ENCODE assay signal across 21 cellular contexts in genomic region chr3:130991126-130991525, GRCh38. TPM values are rescaled to one million over a fixed set of nuclear protein-coding genes. Genes with fewer than 3 reads are reported as not detected.
DNase-seq lines count a peak whose midpoint lies in the region; ATAC-seq and TF ChIP-seq lines count a peak whose summit lies in the region.
"Had no signal": no experiment of that assay in that cellular context is flagged by ENCODE, and none has a peak within 500 bp of the region (broad histone marks: within the 10 kb centered on the region; RNA-seq: fewer than 3 reads in every experiment).

No MANE protein-coding gene starts in this region.

- no peak for TF ChIP-seq POLR2A in erythroblast (IDR thresholded peaks at IDR 0.05; ENCODE audit: low read length)

- intact Hi-C loops in dorsolateral prefrontal cortex (cut with DNase I) = no loop called here

- peak; percentile 5 for DNase-seq in stimulated activated CD4-positive, alpha-beta T cell treated with anti-CD3 and anti-CD28 coated beads, Interleukin-1b, Interleukin-23, amount 100 ng/mL, for 48 hours
- DNase-seq in stimulated activated CD4-positive, alpha-beta T cell treated with anti-CD3 and anti-CD28 coated beads, Interleukin-2, amount 100 ng/mL, for 48 hours = no peak
- DNase-seq in myocyte (ENCODE audit: low read depth) = peak; percentile 69
- no peak for DNase-seq in dorsolateral prefrontal cortex
- DNase-seq in erythroblast (lab: John Stamatoyannopoulos, UW) = no peak
- DNase-seq: CD4-positive, alpha-beta T cell; COR-L47; DMS 273 treated with DMSO at 0.1 percent for 48 hours; DMS79 treated with DMSO at 0.1 percent for 48 hours; NCI-H1105; NCI-H146; NCI-H2081; NCI-H2171; NCI-H345; NCI-H524; NCI-H774; Peyer's patch had no signal

- H3K27ac ChIP-seq in VCaP = peak overlapping the region; percentile 21; the same call in 1 of the 2 replicates
- no peak overlapping the region for H3K27ac ChIP-seq in dorsolateral prefrontal cortex
- H3K27ac ChIP-seq: BLaER1, Peyer's patch had no signal

- no peak overlapping the region for H3K4me3 ChIP-seq in dorsolateral prefrontal cortex
- H3K4me3 ChIP-seq: BLaER1, HAP-1, Peyer's patch had no signal

- TF ChIP-seq CTCF in VCaP (conservative IDR thresholded peaks at IDR 0.05) (no peak), dorsolateral prefrontal cortex (IDR thresholded peaks at IDR 0.05 in 54 of 56, conservative IDR thresholded peaks at IDR 0.05 in 2 of 56; ENCODE audit: low read depth in 1 of 56, partially characterized antibody in 56 of 56) (no peak)

- no peak for ATAC-seq in HG03342 (IDR thresholded peaks at IDR 0.05; ENCODE audit: unreplicated experiment)

- no peaks in the 10 kb centered on the region for H3K27me3 ChIP-seq in dorsolateral prefrontal cortex
- H3K27me3 ChIP-seq: BLaER1, Peyer's patch had no signal

RNA-seq across cellular contexts. Expression of gene ASTE1, which starts 35.5 kb away (rescaled TPM):
- total RNA-seq in myocyte (5.2 and 7.1 TPM in 2 replicates), dorsolateral prefrontal cortex (10 to 100 TPM in 16 of 120 experiments, 1 to 10 TPM in 104; 3.8 to 19.0 (median 8.2) TPM)
- 3.8 TPM for polyA plus RNA-seq in myocyte (2012)

RNA-seq across cellular contexts. Expression of gene NEK11, which starts 35.6 kb away (rescaled TPM):
- 6.1 and 9.6 TPM in 2 replicates for total RNA-seq in myocyte
- polyA plus RNA-seq in myocyte (2012) = 5.1 TPM
- total RNA-seq in dorsolateral prefrontal cortex = 10 to 100 TPM; 16.6 to 35.3 (median 22.2) TPM

Comparison
In these comparisons a context has a peak if more than half of its experiments do, and no peak if none do; other contexts are left out.
1. DNase-seq: peak in stimulated activated CD4-positive, alpha-beta T cell treated with anti-CD3 and anti-CD28 coated beads, Interleukin-1b, Interleukin-23, amount 100 ng/mL, for 48 hours (single experiment) and myocyte (single experiment); none in stimulated activated CD4-positive, alpha-beta T cell treated with anti-CD3 and anti-CD28 coated beads, Interleukin-2, amount 100 ng/mL, for 48 hours (0 of 2), dorsolateral prefrontal cortex (0 of 10) and erythroblast (0 of 2).